ENCODE assay signal across 15 cellular contexts in genomic region chr13:77545626-77546412, GRCh38. TPM values are rescaled to one million over a fixed set of nuclear protein-coding genes. Genes with fewer than 3 reads are reported as not detected.
DNase-seq lines count a peak whose midpoint lies in the region; TF ChIP-seq lines count a peak whose summit lies in the region.
"Had no signal": no experiment of that assay in that cellular context is flagged by ENCODE, and none has a peak within 500 bp of the region (broad histone marks: within the 10 kb centered on the region; RNA-seq: fewer than 3 reads in every experiment).

No MANE protein-coding gene starts in this region.

- H3K27me3 ChIP-seq in BE2C: no peaks in the 10 kb centered on the region

- TF ChIP-seq CTCF in BE2C (IDR thresholded peaks at IDR 0.05; ENCODE audit: low read depth, low read length): no peak

- DNase-seq in BE2C (peak; percentile 65), DMS 273 (lab: John Stamatoyannopoulos, UW; ENCODE audit: unreplicated experiment) (peak; percentile 60), NCI-H510A (lab: John Stamatoyannopoulos, UW) (peak; percentile 10), left kidney (ENCODE audit: low read depth, low spot score) (peak; percentile 77), caudate nucleus (lab: John Stamatoyannopoulos, UW) (no peak), COR-L47 (lab: John Stamatoyannopoulos, UW) (no peak), NCI-H226 (no peak)
- DNase-seq: CD8-positive, alpha-beta memory T cell; NCI-H1092; NCI-H1694 treated with DMSO at 0.1 percent for 48 hours; NCI-H748 treated with DMSO at 0.1 percent for 48 hours; SIG-M5 had no signal

- H3K9me3 ChIP-seq in BE2C: no peaks in the 10 kb centered on the region

- H3K4me1 ChIP-seq in BE2C: peaks cover 30% of the 10 kb centered on the region

- H3K4me3 ChIP-seq in BE2C (ENCODE audit: low read depth, low read length): peak overlapping the region; percentile 6; the same call in 1 of the 2 replicates
- H3K4me3 ChIP-seq: GM23338, K562 had no signal

- H3K36me3 ChIP-seq in BE2C: no peaks in the 10 kb centered on the region

- H3K27ac ChIP-seq in caudate nucleus (ENCODE audit: low read depth, low read length): no peak overlapping the region

RNA-seq across cellular contexts. Expression of gene SCEL, which starts 10.3 kb away (rescaled TPM):
- polyA plus RNA-seq in BE2C (2012; ENCODE audit: insufficient read depth, insufficient read length, low read depth): not detected
- polyA plus RNA-seq: BJ; CD8-positive, alpha-beta memory T cell; GM23338; K562 had no signal

Comparison
In these comparisons a context has a peak if more than half of its experiments do, and no peak if none do; other contexts are left out.
1. DNase-seq: peak in BE2C (single experiment), DMS 273 (single experiment), NCI-H510A (single experiment) and left kidney (single experiment); none in caudate nucleus (0 of 61), COR-L47 (single experiment) and NCI-H226 (single experiment).